In the genomic region with DNA sequence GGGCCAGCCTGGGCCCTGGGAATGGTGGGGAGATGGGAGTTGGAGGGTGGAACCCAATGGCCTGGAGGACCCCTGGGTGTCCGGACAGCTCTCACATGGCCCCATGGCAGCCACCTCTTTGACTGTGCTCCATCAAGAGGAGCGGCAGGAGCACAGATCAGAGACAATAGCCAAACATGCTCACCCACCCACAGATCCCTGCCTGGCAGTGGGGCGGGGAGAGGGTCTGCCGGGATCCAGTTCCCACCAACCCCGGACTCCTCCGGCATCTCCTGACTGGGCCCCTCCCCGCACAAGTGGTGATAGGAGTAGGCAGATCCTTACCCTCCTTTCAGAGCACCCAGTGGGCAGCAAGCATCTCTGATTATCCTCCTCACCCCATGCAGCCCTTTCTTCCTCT, we compare ENCODE assay signal across 20 cellular contexts. TPM values are rescaled to one million over a fixed set of nuclear protein-coding genes. Genes with fewer than 3 reads are reported as not detected.
DNase-seq lines count a peak whose midpoint lies in the region; ATAC-seq and TF ChIP-seq lines count a peak whose summit lies in the region.
"Had no signal": no experiment of that assay in that cellular context is flagged by ENCODE, and none has a peak within 500 bp of the region (broad histone marks: within the 10 kb centered on the region; RNA-seq: fewer than 3 reads in every experiment).

No MANE protein-coding gene starts in this region.

- TF ChIP-seq CTCF in endodermal cell (conservative IDR thresholded peaks at IDR 0.05) (no peak), tibial nerve (IDR thresholded peaks at IDR 0.05) (no peak)

- peaks cover 25% of the 10 kb centered on the region for H3K27me3 Mint-ChIP-seq in T-helper 17 cell
- no peaks in the 10 kb centered on the region for H3K27me3 Mint-ChIP-seq in endodermal cell (ENCODE audit: insufficient read depth)
- H3K27me3 Mint-ChIP-seq in memory B cell: no peaks in the 10 kb centered on the region
- H3K27me3 Mint-ChIP-seq: CD4-positive, CD25-positive, alpha-beta regulatory T cell had no signal

- TF ChIP-seq EP300 in tibial nerve (IDR thresholded peaks at IDR 0.05): no peak

- H3K9me3 ChIP-seq in T-helper 17 cell (ENCODE audit: control insufficient read depth, low read length, poor library complexity, severe bottlenecking): no peaks in the 10 kb centered on the region
- H3K9me3 ChIP-seq in endodermal cell (ENCODE audit: control insufficient read depth, low read length): no peaks in the 10 kb centered on the region
- H3K9me3 ChIP-seq in tibial nerve: no peaks in the 10 kb centered on the region
- H3K9me3 ChIP-seq in MG63: no peaks in the 10 kb centered on the region

- ATAC-seq in T-helper 17 cell (no peak), memory B cell (ENCODE audit: low read depth) (no peak)
- ATAC-seq: GM12878 had no signal

- H3K4me3 Mint-ChIP-seq in T-helper 17 cell (no peak overlapping the region), endodermal cell (no peak overlapping the region), memory B cell (no peak overlapping the region)
- H3K4me3 Mint-ChIP-seq: CD4-positive, CD25-positive, alpha-beta regulatory T cell had no signal

- H3K9ac ChIP-seq in endodermal cell (ENCODE audit: extremely low read depth, low read length, poor library complexity, severe bottlenecking): no peak overlapping the region

- H3K9me3 Mint-ChIP-seq in endodermal cell (no peaks in the 10 kb centered on the region), memory B cell (no peaks in the 10 kb centered on the region)
- H3K9me3 Mint-ChIP-seq: CD4-positive, CD25-positive, alpha-beta regulatory T cell had no signal

- WGBS in endodermal cell (ENCODE audit: insufficient coverage in 1 of 2, insufficient read length in 1 of 2), 2 experiments: 90 to 100% methylated on average over 1 to 7 of the region's 7 CpGs
- WGBS in tibial nerve, 2 donors: 81 to 85% methylated on average over 7 of the region's 7 CpGs

- DNase-seq in T-helper 17 cell (no peak), endodermal cell (no peak), memory B cell (ENCODE audit: low spot score in 2 of 2) (no peak), tibial nerve (ENCODE audit: low spot score in 2 of 2) (no peak), MG63 (no peak), GF-D8 (lab: John Stamatoyannopoulos, UW) (no peak), hepatic stellate cell (ENCODE audit: low spot score) (no peak)
- DNase-seq: CD4-positive, CD25-positive, alpha-beta regulatory T cell; DMS79; MM.1S; NCI-H1092; NCI-H1436; NCI-H187 treated with DMSO at 0.1 percent for 48 hours; NCI-H2107; NCI-H2227 treated with DMSO at 0.1 percent for 48 hours; NCI-H510A; NCI-H774; NK-92 treated with Interleukin-12 subunit alpha and Interleukin-12 subunit beta, amount 100 ng/mL, for 24 hours had no signal

- no peaks in the 10 kb centered on the region for H3K36me3 ChIP-seq in endodermal cell (ENCODE audit: control insufficient read depth, insufficient read depth, low read length)
- H3K36me3 ChIP-seq in tibial nerve: no peaks in the 10 kb centered on the region
- H3K36me3 ChIP-seq in MG63: no peaks in the 10 kb centered on the region

- TF ChIP-seq POLR2A in tibial nerve (IDR thresholded peaks at IDR 0.05): no peak

- H3K27ac ChIP-seq in endodermal cell (ENCODE audit: low read depth, low read length) (no peak overlapping the region), tibial nerve (peak overlapping the region; percentile 65 to 87 (median 81))
- H3K27ac ChIP-seq: RWPE1 had no signal

- peak overlapping the region; percentile 71 for H3K27ac Mint-ChIP-seq in T-helper 17 cell
- H3K27ac Mint-ChIP-seq in endodermal cell: peak overlapping the region; percentile 16
- peak overlapping the region; percentile 71 for H3K27ac Mint-ChIP-seq in memory B cell

- no peak overlapping the region for H3K4me3 ChIP-seq in endodermal cell (ENCODE audit: low read length)
- no peak overlapping the region for H3K4me3 ChIP-seq in tibial nerve
- H3K4me3 ChIP-seq in MG63: no peak overlapping the region
- H3K4me3 ChIP-seq: GM12878 had no signal

- H3K4me1 Mint-ChIP-seq in T-helper 17 cell (peaks cover 12% of the 10 kb centered on the region), endodermal cell (peaks cover 28% of the 10 kb centered on the region), memory B cell (peaks cover 29% of the 10 kb centered on the region)

- H3K27me3 ChIP-seq in endodermal cell (ENCODE audit: control insufficient read depth, insufficient read depth, low read length, poor library complexity, severe bottlenecking) (no peaks in the 10 kb centered on the region), tibial nerve (no peaks in the 10 kb centered on the region), MG63 (no peaks in the 10 kb centered on the region)

- peaks cover 10% of the 10 kb centered on the region for H3K4me1 ChIP-seq in endodermal cell (ENCODE audit: control insufficient read depth, insufficient read depth, low read length)
- peaks cover 0 to 68% (median 11%) of the 10 kb centered on the region in 4 donors for H3K4me1 ChIP-seq in tibial nerve

- H3K36me3 Mint-ChIP-seq in T-helper 17 cell (ENCODE audit: low read depth) (no peaks in the 10 kb centered on the region), endodermal cell (ENCODE audit: low read depth) (no peaks in the 10 kb centered on the region), memory B cell (no peaks in the 10 kb centered on the region)
- H3K36me3 Mint-ChIP-seq: CD4-positive, CD25-positive, alpha-beta regulatory T cell had no signal

RNA-seq across cellular contexts. Expression of gene MRPS18A, which starts 31.9 kb away (rescaled TPM):
- total RNA-seq in T-helper 17 cell: 10 to 100 TPM; 24.2 to 29.8 TPM
- total RNA-seq in endodermal cell: 10 to 100 TPM; 53.6 to 58.8 TPM
- polyA plus RNA-seq in endodermal cell (2013, experiment 1 of 2): 50.7 TPM
- 50.8 TPM for polyA plus RNA-seq in endodermal cell (2013, experiment 2 of 2)
- 10 to 100 TPM; 38.1 to 45.8 (median 43.9) TPM for total RNA-seq in tibial nerve
- 41.1 and 47.3 TPM in 2 replicates for total RNA-seq in MG63 (2014; rRNA removed; shearing (Covaris generic); ENCODE audit: low replicate concordance)

RNA-seq across cellular contexts. Expression of gene VEGFA, which starts 50.5 kb away (rescaled TPM):
- total RNA-seq in T-helper 17 cell (1 to 10 TPM; 5.6 to 6.3 TPM), endodermal cell (100 to 1,000 TPM; 163 to 254 TPM), tibial nerve (100 to 1,000 TPM; 175 to 220 (median 177) TPM)
- polyA plus RNA-seq in endodermal cell (2013, experiment 1 of 2): 129 TPM
- 99.2 TPM for polyA plus RNA-seq in endodermal cell (2013, experiment 2 of 2)
- total RNA-seq in MG63 (2014; rRNA removed; shearing (Covaris generic); ENCODE audit: low replicate concordance): 55.5 and 57.6 TPM in 2 replicates

Comparison
In these comparisons a context has a peak if more than half of its experiments do, and no peak if none do; other contexts are left out.
1. H3K27ac Mint-ChIP-seq: peak in every context shown above with its lines; median percentile 71 in T-helper 17 cell; 71 in memory B cell; 16 in endodermal cell.